In the genomic region with DNA sequence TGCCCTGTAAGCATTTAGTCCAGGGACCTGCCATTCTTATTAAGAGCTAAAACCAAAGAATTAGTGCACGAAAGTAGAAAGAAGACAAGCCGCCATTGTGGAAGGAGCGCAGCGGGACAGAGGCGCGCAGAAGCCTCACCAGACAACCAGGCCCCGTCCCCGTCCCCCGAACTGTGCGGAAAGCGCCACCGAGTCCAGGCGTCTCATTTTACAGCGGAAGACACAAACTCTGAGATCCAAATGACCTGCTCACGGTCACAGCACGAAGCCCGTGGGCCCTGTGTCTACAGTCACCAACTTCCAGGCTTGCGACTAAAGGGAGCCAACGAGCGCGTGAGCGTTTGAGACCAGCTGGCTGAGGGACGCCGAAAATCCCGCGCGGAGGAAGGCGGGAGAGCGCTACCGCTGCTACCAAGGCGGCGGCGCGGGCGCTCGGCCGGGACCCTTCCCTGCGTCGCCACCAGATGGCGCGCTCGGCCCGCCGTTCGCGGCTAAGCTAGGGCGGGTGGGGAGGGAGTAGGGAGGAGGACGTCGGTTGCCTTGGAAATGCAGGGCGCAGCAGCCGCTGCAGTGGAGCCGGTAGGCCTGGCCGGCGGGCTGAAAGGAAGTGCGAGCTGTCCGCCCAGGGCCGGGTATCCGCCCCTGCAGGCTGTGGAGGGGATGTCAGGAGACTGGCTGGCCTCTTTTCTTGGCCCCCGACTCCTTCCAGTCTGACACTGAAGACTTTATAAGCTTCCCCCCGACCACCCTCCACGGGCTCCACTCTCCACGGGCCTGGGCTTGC, we compare ENCODE assay signal across 7 cellular contexts.
DNase-seq lines count a peak whose midpoint lies in the region; ATAC-seq, FAIRE-seq and TF ChIP-seq lines count a peak whose summit lies in the region.

No MANE protein-coding gene starts in this region.

- peaks cover 3% of the 10 kb centered on the region for H3K27me3 Mint-ChIP-seq in T-helper 2 cell treated with Interferon-gamma antibody and Interleukin-4, amounts not matched to agents 5 μg/mL and 100 μg/mL, for 36 hours (ENCODE audit: low read depth)

- H3K27ac Mint-ChIP-seq in T-helper 2 cell treated with Interferon-gamma antibody and Interleukin-4, amounts not matched to agents 5 μg/mL and 100 μg/mL, for 36 hours: peak overlapping the region; percentile 85

- peak; percentile 100 for ATAC-seq in HG02973 (IDR thresholded peaks at IDR 0.05; ENCODE audit: unreplicated experiment)

- peak; percentile 89 for FAIRE-seq in GM18507 (lab: Jason Lieb, UNC)

- H3K9me3 Mint-ChIP-seq in T-helper 2 cell treated with Interferon-gamma antibody and Interleukin-4, amounts not matched to agents 5 μg/mL and 100 μg/mL, for 36 hours: peaks cover 9% of the 10 kb centered on the region

- TF ChIP-seq CTCF in astrocyte of the cerebellum (IDR thresholded peaks at IDR 0.05; ENCODE audit: low read depth, low read length, missing control alignments): peak; percentile 55
- TF ChIP-seq CTCF in retinal pigment epithelial cell (conservative IDR thresholded peaks at IDR 0.05; ENCODE audit: low read depth, low read length): peak; percentile 51

- H3K4me3 Mint-ChIP-seq in T-helper 2 cell treated with Interferon-gamma antibody and Interleukin-4, amounts not matched to agents 5 μg/mL and 100 μg/mL, for 36 hours: peak overlapping the region; percentile 88

- H3K4me3 ChIP-seq in astrocyte of the cerebellum (ENCODE audit: low read depth, low read length): peak overlapping the region; percentile 48
- peak overlapping the region; percentile 68 for H3K4me3 ChIP-seq in retinal pigment epithelial cell (ENCODE audit: low read length)

- in situ Hi-C loops in astrocyte of the cerebellum (cut with HindIII; ENCODE audit: low sequenced_read_pairs): loop anchor here (25.0 kb wide), 1 partner anchor 358 kb away; no protein-coding TSS in a partner anchor

- DNase-seq in GM18507 (ENCODE audit: extremely low spot score, insufficient read length, low read depth): peak; percentile 92
- DNase-seq in NCI-H187 treated with DMSO at 0.1 percent for 48 hours (lab: John Stamatoyannopoulos, UW): peak; percentile 41
- peak; percentile 90 for DNase-seq in T-helper 2 cell treated with Interferon-gamma antibody and Interleukin-4, amounts not matched to agents 5 μg/mL and 100 μg/mL, for 36 hours (ENCODE audit: low spot score)
- peak; percentile 81 for DNase-seq in astrocyte of the cerebellum (ENCODE audit: low read depth)
- DNase-seq in hypothalamus (lab: John Stamatoyannopoulos, UW): peak; percentile 26 to 92 (median 81)
- peak; percentile 64 for DNase-seq in retinal pigment epithelial cell (ENCODE audit: low read depth)

- H3K36me3 Mint-ChIP-seq in T-helper 2 cell treated with Interferon-gamma antibody and Interleukin-4, amounts not matched to agents 5 μg/mL and 100 μg/mL, for 36 hours (ENCODE audit: low read depth): peaks cover 13% of the 10 kb centered on the region

- H3K4me1 Mint-ChIP-seq in T-helper 2 cell treated with Interferon-gamma antibody and Interleukin-4, amounts not matched to agents 5 μg/mL and 100 μg/mL, for 36 hours (ENCODE audit: low read depth): peaks cover 13% of the 10 kb centered on the region

Comparison
In these comparisons a context has a peak if more than half of its experiments do, and no peak if none do; other contexts are left out.
1. Peak in every context shown above with its lines: DNase-seq, ATAC-seq and H3K4me3 ChIP-seq.
2. DNase-seq: peak in every context shown above with its lines; median percentile 92 in GM18507; 90 in T-helper 2 cell treated with Interferon-gamma antibody and Interleukin-4, amounts not matched to agents 5 μg/mL and 100 μg/mL, for 36 hours; 81 in astrocyte of the cerebellum; 81 in hypothalamus; 64 in retinal pigment epithelial cell; 41 in NCI-H187 treated with DMSO at 0.1 percent for 48 hours.